Comparison of ENCODE assay signal across 26 cellular contexts in genomic region chr6:168479421-168479820, GRCh38. TPM values are rescaled to one million over a fixed set of nuclear protein-coding genes. Genes with fewer than 3 reads are reported as not detected.
"Had no signal": no experiment of that assay in that cellular context is flagged by ENCODE, and none has a peak within 500 bp of the region (broad histone marks: within the 10 kb centered on the region; RNA-seq: fewer than 3 reads in every experiment).

No MANE protein-coding gene starts in this region.

- H3K4me2 ChIP-seq: neural progenitor cell had no signal

- H3K9me3 ChIP-seq: pancreas, prostate gland, right lobe of liver, sigmoid colon, thoracic aorta, thyroid gland, vagina had no signal

- ATAC-seq: naive thymus-derived CD4-positive, alpha-beta T cell; natural killer cell; pancreas; right cardiac atrium; right lobe of liver; stimulated activated effector memory CD8-positive, alpha-beta T cell treated with anti-CD3 and anti-CD28 coated beads, Interleukin-12 subunit alpha, Interleukin-12 subunit beta, amount 100 ng/mL, for 72 hours; stimulated activated naive B cell treated with anti-CD40 and anti-IgM and Interleukin-4, amounts not matched to agents 10 μg/mL and 1 μg/mL and 100 μg/mL, for 72 hours had no signal

- H3K4me1 Mint-ChIP-seq: naive thymus-derived CD4-positive, alpha-beta T cell; natural killer cell; nephron; neural progenitor cell; stimulated activated effector memory CD8-positive, alpha-beta T cell treated with anti-CD3 and anti-CD28 coated beads, Interleukin-12 subunit alpha, Interleukin-12 subunit beta, amount 100 ng/mL, for 72 hours; stimulated activated naive B cell treated with anti-CD40 and anti-IgM and Interleukin-4, amounts not matched to agents 10 μg/mL and 1 μg/mL and 100 μg/mL, for 72 hours had no signal

- H3K9ac ChIP-seq: neural progenitor cell had no signal

- H3K36me3 Mint-ChIP-seq: stimulated activated effector memory CD8-positive, alpha-beta T cell treated with anti-CD3 and anti-CD28 coated beads, Interleukin-12 subunit alpha, Interleukin-12 subunit beta, amount 100 ng/mL, for 72 hours; stimulated activated naive B cell treated with anti-CD40 and anti-IgM and Interleukin-4, amounts not matched to agents 10 μg/mL and 1 μg/mL and 100 μg/mL, for 72 hours had no signal

- H3K4me3 Mint-ChIP-seq: naive thymus-derived CD4-positive, alpha-beta T cell; natural killer cell; nephron; neural progenitor cell; stimulated activated effector memory CD8-positive, alpha-beta T cell treated with anti-CD3 and anti-CD28 coated beads, Interleukin-12 subunit alpha, Interleukin-12 subunit beta, amount 100 ng/mL, for 72 hours; stimulated activated naive B cell treated with anti-CD40 and anti-IgM and Interleukin-4, amounts not matched to agents 10 μg/mL and 1 μg/mL and 100 μg/mL, for 72 hours; stimulated activated naive CD8-positive, alpha-beta T cell treated with anti-CD3 and anti-CD28 coated beads, Interleukin-15, Interleukin-2, amounts not matched to agents 100 ng/mL and 50 ng/mL, for 24 hours had no signal

- H2AFZ ChIP-seq: neural progenitor cell had no signal

- H3K27me3 ChIP-seq: neural progenitor cell, pancreas, right lobe of liver, sigmoid colon, thyroid gland, tibial nerve, upper lobe of left lung, vagina had no signal

- DNase-seq: naive thymus-derived CD4-positive, alpha-beta T cell; natural killer cell; pancreas; retina; right cardiac atrium; right lobe of liver; sigmoid colon; small intestine; stimulated activated CD4-positive, alpha-beta T cell treated with anti-CD3 and anti-CD28 coated beads, Interleukin-15, amount 100 ng/mL, for 24 hours; stimulated activated CD4-positive, alpha-beta T cell treated with anti-CD3 and anti-CD28 coated beads, Interleukin-2, amount 100 ng/mL, for 24 hours; stimulated activated CD4-positive, alpha-beta T cell treated with anti-CD3 and anti-CD28 coated beads, Interleukin-2, amount 100 ng/mL, for 48 hours; stimulated activated CD4-positive, alpha-beta T cell treated with anti-CD3 and anti-CD28 coated beads, Interleukin-4, amount 100 ng/mL, for 24 hours; stimulated activated naive B cell treated with anti-CD40 and anti-IgM and Interleukin-4, amounts not matched to agents 10 μg/mL and 1 μg/mL and 100 μg/mL, for 72 hours; stimulated activated naive CD4-positive, alpha-beta T cell treated with Interleukin-2 at 50 U/mL for 16 hours; thyroid gland; trophoblast cell; upper lobe of left lung had no signal

- H3K36me3 ChIP-seq: neural progenitor cell, pancreas, prostate gland, right lobe of liver, sigmoid colon, thoracic aorta, thyroid gland, tibial nerve, upper lobe of left lung, vagina had no signal

- H3K27ac ChIP-seq: neural progenitor cell, pancreas, prostate gland, right lobe of liver, sigmoid colon, thoracic aorta, thyroid gland, tibial nerve, upper lobe of left lung, vagina had no signal

- H3K4me1 ChIP-seq: neural progenitor cell, pancreas, prostate gland, right lobe of liver, sigmoid colon, thyroid gland, tibial nerve, upper lobe of left lung, vagina had no signal

- H3K27ac Mint-ChIP-seq: naive thymus-derived CD4-positive, alpha-beta T cell; natural killer cell; nephron; neural progenitor cell; stimulated activated effector memory CD8-positive, alpha-beta T cell treated with anti-CD3 and anti-CD28 coated beads, Interleukin-12 subunit alpha, Interleukin-12 subunit beta, amount 100 ng/mL, for 72 hours; stimulated activated naive B cell treated with anti-CD40 and anti-IgM and Interleukin-4, amounts not matched to agents 10 μg/mL and 1 μg/mL and 100 μg/mL, for 72 hours; stimulated activated naive CD8-positive, alpha-beta T cell treated with anti-CD3 and anti-CD28 coated beads, Interleukin-15, Interleukin-2, amounts not matched to agents 100 ng/mL and 50 ng/mL, for 24 hours had no signal

- H3K4me3 ChIP-seq: neural progenitor cell, pancreas, prostate gland, right lobe of liver, sigmoid colon, thoracic aorta, thyroid gland, tibial nerve, upper lobe of left lung, vagina had no signal

RNA-seq across cellular contexts. Expression of gene SMOC2, which starts 38.4 kb away (rescaled TPM):
- total RNA-seq: naive thymus-derived CD4-positive, alpha-beta T cell; natural killer cell; pulmonary artery endothelial cell had no signal
